ENCODE assay signal across 8 cellular contexts in the genomic region with DNA sequence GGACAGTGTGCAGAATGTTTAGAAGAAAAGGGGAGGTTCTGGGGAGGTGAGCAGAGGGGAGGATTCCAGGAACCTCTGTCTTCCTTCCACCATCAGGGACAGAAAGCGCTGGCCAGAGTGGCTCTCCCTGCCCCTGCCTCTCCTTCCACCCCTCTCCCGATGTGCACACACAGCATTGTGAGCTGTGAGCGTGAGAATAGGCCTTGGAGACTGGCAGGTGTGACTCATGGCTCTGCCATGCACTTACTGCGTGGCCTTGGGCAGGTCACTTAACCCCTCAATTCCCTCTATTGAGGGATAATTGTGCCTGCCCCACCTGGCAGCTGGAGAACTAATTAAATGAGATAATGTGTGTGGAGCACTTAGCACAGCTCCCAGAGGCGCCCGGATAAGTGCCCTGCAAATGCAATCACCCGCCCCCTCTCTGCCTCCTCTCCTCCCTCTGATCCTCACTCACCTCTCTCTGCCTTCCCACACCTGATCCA.
A peak's percentile ranks its signal among the peaks of the same experiment; 100 is the strongest.
DNase-seq lines count a peak whose midpoint lies in the region; ATAC-seq and TF ChIP-seq lines count a peak whose summit lies in the region.

No MANE protein-coding gene starts in this region.

- TF ChIP-seq CTCF in WTC11 (IDR thresholded peaks at IDR 0.05): no peak
- no peak for TF ChIP-seq CTCF in GM13977 (IDR thresholded peaks at IDR 0.05; ENCODE audit: extremely low read depth, insufficient read depth, missing control alignments)
- TF ChIP-seq CTCF in activated CD8-positive, alpha-beta T cell treated with anti-CD3 and anti-CD28 coated beads for 36 hours (IDR thresholded peaks at IDR 0.05): no peak

- H3K9ac ChIP-seq in HUES48 (ENCODE audit: low read depth, low read length) (no peak overlapping the region), stomach smooth muscle (ENCODE audit: low read length in 2 of 2) (peak overlapping the region in 1 of 2 donors; percentile 29)

- H3K4me3 ChIP-seq in HUES48 (ENCODE audit: low read depth, low read length) (no peak overlapping the region), stomach smooth muscle (ENCODE audit: low read length in 2 of 2) (no peak overlapping the region)

- in situ Hi-C loops in GM13977 (cut with MboI; ENCODE audit: low pct_unique_long_range_greater_than_20kb, low sequenced_read_pairs, unreplicated experiment): loop anchor here (25.0 kb wide), 1 partner anchor 1147 kb away; the partner anchor contains the start of genes POLR3A and RPS24

- H3K36me3 Mint-ChIP-seq in WTC11: no peaks in the 10 kb centered on the region
- H3K36me3 Mint-ChIP-seq in activated naive CD4-positive, alpha-beta T cell treated with anti-CD3 and anti-CD28 coated beads, Interleukin-2, amount 50 U/mL, for 72 hours: no peaks in the 10 kb centered on the region
- no peaks in the 10 kb centered on the region for H3K36me3 Mint-ChIP-seq in activated CD8-positive, alpha-beta T cell treated with anti-CD3 and anti-CD28 coated beads for 36 hours (ENCODE audit: low read depth)

- peaks cover 9% of the 10 kb centered on the region for H3K36me3 ChIP-seq in HUES48 (ENCODE audit: control insufficient read depth, insufficient read depth, low read length)
- peaks cover 5 to 7% of the 10 kb centered on the region in 2 donors for H3K36me3 ChIP-seq in stomach smooth muscle (ENCODE audit: control insufficient read depth in 2 of 2, insufficient read depth in 2 of 2, low read length in 2 of 2)

- H3K4me1 ChIP-seq in HUES48 (ENCODE audit: control insufficient read depth, insufficient read depth, low read length) (peaks cover 26% of the 10 kb centered on the region), stomach smooth muscle (ENCODE audit: control insufficient read depth, insufficient read depth, low read length) (peaks cover 87% of the 10 kb centered on the region)

- intact Hi-C loops in activated CD8-positive, alpha-beta T cell treated with anti-CD3 and anti-CD28 coated beads for 36 hours (cut with micrococcal nuclease): no loop called here

- DNase-seq in WTC11 (ENCODE audit: low spot score) (no peak), hepatic stellate cell (ENCODE audit: low spot score) (peak; percentile 89), GM13977 (ENCODE audit: low spot score) (no peak), GM19238 (ENCODE audit: insufficient read length, low spot score) (no peak)
- no peak for DNase-seq in activated naive CD4-positive, alpha-beta T cell treated with anti-CD3 and anti-CD28 coated beads, Interleukin-2, amount 50 U/mL, for 72 hours (ENCODE audit: low spot score in 2 of 2)
- no peak for DNase-seq in activated CD8-positive, alpha-beta T cell treated with anti-CD3 and anti-CD28 coated beads for 36 hours

- H3K27me3 Mint-ChIP-seq in WTC11 (ENCODE audit: low read depth): no peaks in the 10 kb centered on the region
- H3K27me3 Mint-ChIP-seq in activated CD8-positive, alpha-beta T cell treated with anti-CD3 and anti-CD28 coated beads for 36 hours: no peaks in the 10 kb centered on the region

- peak; percentile 18; the same call in 1 of the 2 replicates for ATAC-seq in WTC11
- no peak for ATAC-seq in activated naive CD4-positive, alpha-beta T cell treated with anti-CD3 and anti-CD28 coated beads, Interleukin-2, amount 50 U/mL, for 72 hours
- no peak for ATAC-seq in activated CD8-positive, alpha-beta T cell treated with anti-CD3 and anti-CD28 coated beads for 36 hours

- POLR2A ChIA-PET in WTC11 (lab: Charles Lee): no interaction called here
- POLR2A ChIA-PET in activated CD8-positive, alpha-beta T cell treated with anti-CD3 and anti-CD28 coated beads for 36 hours (lab: Charles Lee): no interaction called here

- peaks cover 50% of the 10 kb centered on the region for H3K4me1 Mint-ChIP-seq in WTC11
- H3K4me1 Mint-ChIP-seq in activated CD8-positive, alpha-beta T cell treated with anti-CD3 and anti-CD28 coated beads for 36 hours (ENCODE audit: low read depth): no peaks in the 10 kb centered on the region

- no peak overlapping the region for H3K4me3 Mint-ChIP-seq in WTC11
- H3K4me3 Mint-ChIP-seq in activated CD8-positive, alpha-beta T cell treated with anti-CD3 and anti-CD28 coated beads for 36 hours: no peak overlapping the region

- H3K27ac Mint-ChIP-seq in WTC11: peak overlapping the region; percentile 15; the same call in 1 of the 2 replicates
- H3K27ac Mint-ChIP-seq in activated naive CD4-positive, alpha-beta T cell treated with anti-CD3 and anti-CD28 coated beads, Interleukin-2, amount 50 U/mL, for 72 hours: no peak overlapping the region
- no peak overlapping the region for H3K27ac Mint-ChIP-seq in activated CD8-positive, alpha-beta T cell treated with anti-CD3 and anti-CD28 coated beads for 36 hours

- H3K27me3 ChIP-seq in HUES48 (ENCODE audit: control insufficient read depth, insufficient read depth, low read length): no peaks in the 10 kb centered on the region
- H3K27me3 ChIP-seq in stomach smooth muscle (ENCODE audit: control insufficient read depth in 1 of 2, insufficient read depth in 2 of 2, low read length in 2 of 2): no peaks in the 10 kb centered on the region

- H3K9me3 Mint-ChIP-seq in WTC11: no peaks in the 10 kb centered on the region
- no peaks in the 10 kb centered on the region for H3K9me3 Mint-ChIP-seq in activated naive CD4-positive, alpha-beta T cell treated with anti-CD3 and anti-CD28 coated beads, Interleukin-2, amount 50 U/mL, for 72 hours
- no peaks in the 10 kb centered on the region for H3K9me3 Mint-ChIP-seq in activated CD8-positive, alpha-beta T cell treated with anti-CD3 and anti-CD28 coated beads for 36 hours

- CTCF ChIA-PET in WTC11 (lab: Charles Lee): interaction anchor here (1.1 to 5.6 kb wide), 2 partner anchors 11 to 210 kb away, joined by 3 to 31 read pairs; no protein-coding TSS in a partner anchor
- CTCF ChIA-PET in activated CD8-positive, alpha-beta T cell treated with anti-CD3 and anti-CD28 coated beads for 36 hours (lab: Charles Lee): interaction anchor here (2.8 kb wide), 1 partner anchor 12 kb away, joined by 27 read pairs; no protein-coding TSS in a partner anchor

- H3K27ac ChIP-seq in HUES48 (ENCODE audit: low read depth, low read length) (peak overlapping the region; percentile 66), stomach smooth muscle (ENCODE audit: low read length) (peak overlapping the region; percentile 58)

- H3K9me3 ChIP-seq in HUES48 (ENCODE audit: control insufficient read depth, insufficient read depth, low read length): no peaks in the 10 kb centered on the region
- no peaks in the 10 kb centered on the region for H3K9me3 ChIP-seq in stomach smooth muscle (ENCODE audit: control insufficient read depth in 2 of 2, low read length in 2 of 2)

TF ChIP-seq in WTC11, 78 proteins besides CTCF, POLR2A, EP300 and RAD21:
- TF ChIP-seq, protein P1, sequence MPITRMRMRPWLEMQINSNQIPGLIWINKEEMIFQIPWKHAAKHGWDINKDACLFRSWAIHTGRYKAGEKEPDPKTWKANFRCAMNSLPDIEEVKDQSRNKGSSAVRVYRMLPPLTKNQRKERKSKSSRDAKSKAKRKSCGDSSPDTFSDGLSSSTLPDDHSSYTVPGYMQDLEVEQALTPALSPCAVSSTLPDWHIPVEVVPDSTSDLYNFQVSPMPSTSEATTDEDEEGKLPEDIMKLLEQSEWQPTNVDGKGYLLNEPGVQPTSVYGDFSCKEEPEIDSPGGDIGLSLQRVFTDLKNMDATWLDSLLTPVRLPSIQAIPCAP (CRISPR knock-in tag; IDR thresholded peaks at IDR 0.05): no peak
- TF ChIP-seq KAT7 (CRISPR knock-in tag; IDR thresholded peaks at IDR 0.05; ENCODE audit: borderline replicate concordance) (no peak), CREM (CRISPR knock-in tag; IDR thresholded peaks at IDR 0.05) (no peak), TEAD4 (CRISPR knock-in tag; IDR thresholded peaks at IDR 0.05) (no peak), NR2C2 (CRISPR knock-in tag; IDR thresholded peaks at IDR 0.05) (no peak), ZNF671 (CRISPR knock-in tag; IDR thresholded peaks at IDR 0.05) (no peak), SMAD4 (CRISPR knock-in tag; IDR thresholded peaks at IDR 0.05) (no peak)
- TF ChIP-seq, protein P2, sequence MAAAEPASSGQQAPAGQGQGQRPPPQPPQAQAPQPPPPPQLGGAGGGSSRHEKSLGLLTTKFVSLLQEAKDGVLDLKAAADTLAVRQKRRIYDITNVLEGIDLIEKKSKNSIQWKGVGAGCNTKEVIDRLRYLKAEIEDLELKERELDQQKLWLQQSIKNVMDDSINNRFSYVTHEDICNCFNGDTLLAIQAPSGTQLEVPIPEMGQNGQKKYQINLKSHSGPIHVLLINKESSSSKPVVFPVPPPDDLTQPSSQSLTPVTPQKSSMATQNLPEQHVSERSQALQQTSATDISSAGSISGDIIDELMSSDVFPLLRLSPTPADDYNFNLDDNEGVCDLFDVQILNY (CRISPR knock-in tag; IDR thresholded peaks at IDR 0.05): no peak
